Comparison of ENCODE assay signal across 11 cellular contexts in genomic region chr10:62960416-62960815, GRCh38.
"Had no signal": no experiment of that assay in that cellular context is flagged by ENCODE, and none has a peak within 500 bp of the region (broad histone marks: within the 10 kb centered on the region; RNA-seq: fewer than 3 reads in every experiment).

No MANE protein-coding gene starts in this region.

- ATAC-seq: activated CD4-positive, CD25-positive, alpha-beta regulatory T cell treated with anti-CD3 and anti-CD28 coated beads, Interleukin-2, amount 50 U/mL, for 24 hours; activated T-helper 17 cell treated with anti-CD3 and anti-CD28 coated beads, Interleukin-2, amount 50 U/mL, for 72 hours; foreskin keratinocyte; stimulated activated memory B cell treated with anti-CD40 and anti-IgM and Interleukin-4, amounts not matched to agents 10 μg/mL and 1 μg/mL and 100 μg/mL, for 72 hours had no signal

- H3K36me3 Mint-ChIP-seq: mesothelial cell of epicardium; stimulated activated memory B cell treated with anti-CD40 and anti-IgM and Interleukin-4, amounts not matched to agents 10 μg/mL and 1 μg/mL and 100 μg/mL, for 72 hours had no signal

- H3K4me3 ChIP-seq: ascending aorta, esophagus muscularis mucosa had no signal

- H3K4me1 Mint-ChIP-seq: activated T-helper 17 cell treated with anti-CD3 and anti-CD28 coated beads, Interleukin-2, amount 50 U/mL, for 72 hours; mesothelial cell of epicardium; stimulated activated memory B cell treated with anti-CD40 and anti-IgM and Interleukin-4, amounts not matched to agents 10 μg/mL and 1 μg/mL and 100 μg/mL, for 72 hours had no signal

- H3K27ac Mint-ChIP-seq: activated naive CD4-positive, alpha-beta T cell treated with anti-CD3 and anti-CD28 coated beads for 36 hours; activated T-helper 17 cell treated with anti-CD3 and anti-CD28 coated beads, Interleukin-2, amount 50 U/mL, for 72 hours; mesothelial cell of epicardium; stimulated activated memory B cell treated with anti-CD40 and anti-IgM and Interleukin-4, amounts not matched to agents 10 μg/mL and 1 μg/mL and 100 μg/mL, for 72 hours; T-helper 2 cell treated with Interferon-gamma antibody and Interleukin-4, amounts not matched to agents 5 μg/mL and 100 μg/mL, for 36 hours had no signal

- DNase-seq: activated CD4-positive, alpha-beta T cell treated with anti-CD3 and anti-CD28 coated beads, Interleukin-2, amount 50 U/mL, for 1 hour; activated naive CD4-positive, alpha-beta T cell treated with anti-CD3 and anti-CD28 coated beads for 36 hours; foreskin keratinocyte; SW 1271 had no signal

- H3K9me3 ChIP-seq: ascending aorta, esophagus muscularis mucosa had no signal

- H3K4me3 Mint-ChIP-seq: activated naive CD4-positive, alpha-beta T cell treated with anti-CD3 and anti-CD28 coated beads for 36 hours; activated T-helper 17 cell treated with anti-CD3 and anti-CD28 coated beads, Interleukin-2, amount 50 U/mL, for 72 hours; mesothelial cell of epicardium; stimulated activated memory B cell treated with anti-CD40 and anti-IgM and Interleukin-4, amounts not matched to agents 10 μg/mL and 1 μg/mL and 100 μg/mL, for 72 hours; T-helper 2 cell treated with Interferon-gamma antibody and Interleukin-4, amounts not matched to agents 5 μg/mL and 100 μg/mL, for 36 hours had no signal
